Comparison of ENCODE assay signal across 1 cellular context in genomic region chr10:22598488-22598887, GRCh38.
TF ChIP-seq lines count a peak whose summit lies in the region.

No MANE protein-coding gene starts in this region.

TF ChIP-seq in endothelial cell of umbilical vein, 7 proteins besides CTCF, POLR2A, EP300 and RAD21:
- TF ChIP-seq MYC (IDR thresholded peaks at IDR 0.05; ENCODE audit: low read depth, low read length), result no peak
- no peak for TF ChIP-seq FOS (IDR thresholded peaks at IDR 0.05; ENCODE audit: borderline replicate concordance, insufficient read depth, low read length)
- TF ChIP-seq JUN (IDR thresholded peaks at IDR 0.05; ENCODE audit: borderline replicate concordance, insufficient read depth, insufficient read length, low read depth), result no peak
- no peak for TF ChIP-seq MAX (IDR thresholded peaks at IDR 0.05; ENCODE audit: insufficient read depth, insufficient read length)
TF ChIP-seq in endothelial cell of umbilical vein: peak in this region for 0.
